ENCODE assay signal across 1 cellular context in genomic region chr17:59837362-59838195, GRCh38.
TF ChIP-seq lines count a peak whose summit lies in the region.

No MANE protein-coding gene starts in this region.

TF ChIP-seq in HCT116, 20 proteins besides CTCF, POLR2A, EP300 and RAD21 (continued from another document):
- TF ChIP-seq MAX (IDR thresholded peaks at IDR 0.05) (no peak), CEBPB (IDR thresholded peaks at IDR 0.05; ENCODE audit: low read depth) (no peak), POLR2AphosphoS5 (IDR thresholded peaks at IDR 0.05; ENCODE audit: low read depth, low read length) (peak; percentile 99), EZH2phosphoT487 (IDR thresholded peaks at IDR 0.05; ENCODE audit: borderline replicate concordance) (no peak), SP1 (IDR thresholded peaks at IDR 0.05; ENCODE audit: low read depth) (no peak), FOSL1 (IDR thresholded peaks at IDR 0.05; ENCODE audit: low read depth) (no peak)
